ENCODE assay signal across 8 cellular contexts in the genomic region with DNA sequence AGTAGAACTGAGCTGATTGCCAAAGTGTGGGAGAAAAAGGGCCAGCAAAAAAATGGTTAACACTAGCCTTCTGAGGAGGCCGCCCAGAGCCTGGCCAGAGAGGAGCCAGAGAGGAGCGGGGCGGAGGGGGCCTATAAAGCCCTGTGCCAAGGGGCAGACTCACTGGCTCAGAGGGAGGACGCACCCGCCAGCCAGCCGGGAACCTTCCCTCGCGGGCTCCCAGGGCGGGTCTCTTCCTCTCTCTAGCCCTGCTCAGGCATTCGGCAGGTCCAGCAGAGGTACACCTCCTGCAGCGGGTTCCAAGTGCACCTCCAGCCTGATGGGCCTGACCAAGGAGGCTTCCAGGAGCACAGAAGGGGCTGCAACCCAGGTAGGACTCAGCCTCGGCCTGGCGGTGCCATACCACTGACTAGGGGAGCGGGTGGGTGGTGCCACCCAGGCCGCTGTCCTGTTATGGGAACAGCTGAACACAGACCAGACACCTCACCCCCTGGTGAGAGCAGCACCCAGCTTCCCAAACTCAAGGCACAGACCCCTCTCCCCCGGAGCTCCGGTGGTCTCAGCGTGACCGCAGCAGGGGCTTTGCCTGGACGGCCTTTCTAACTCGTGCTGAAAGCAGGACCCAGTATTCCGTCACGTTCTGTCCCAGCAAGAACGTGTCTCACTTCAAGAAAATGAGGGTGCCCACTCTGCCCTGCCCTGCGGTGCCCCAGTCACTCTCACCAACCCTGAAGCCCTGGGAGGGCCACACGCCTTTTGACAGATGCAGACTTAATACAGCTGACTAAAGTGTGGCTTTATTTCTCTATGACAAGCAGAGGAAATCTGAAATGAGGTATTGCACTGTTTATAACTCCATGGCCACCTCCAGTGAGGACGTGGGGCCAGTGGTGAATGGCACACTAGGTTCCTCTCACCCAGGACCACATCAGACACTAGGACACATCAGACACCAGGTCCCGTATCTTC. TPM values are rescaled to one million over a fixed set of nuclear protein-coding genes. Genes with fewer than 3 reads are reported as not detected.
DNase-seq lines count a peak whose midpoint lies in the region; ATAC-seq, FAIRE-seq and TF ChIP-seq lines count a peak whose summit lies in the region.

TSS of gene GPER1 (plus strand) at position 162 of the 969 bp plus-strand sequence. CDS start 3,616 bp downstream, outside the sequence.

- intact Hi-C loops in activated CD8-positive, alpha-beta T cell treated with anti-CD3 and anti-CD28 coated beads for 36 hours (cut with micrococcal nuclease): loop anchor here (2.0 kb wide), 1 partner anchor 89 kb away; no protein-coding TSS in a partner anchor

- POLR2A ChIA-PET in A549 (lab: Yijun Ruan, JAX): no interaction called here
- POLR2A ChIA-PET in activated CD8-positive, alpha-beta T cell treated with anti-CD3 and anti-CD28 coated beads for 36 hours (lab: Charles Lee): no interaction called here

- H3K9me3 Mint-ChIP-seq in activated CD8-positive, alpha-beta T cell treated with anti-CD3 and anti-CD28 coated beads for 36 hours: no peaks in the 10 kb centered on the region

- H3K9me3 ChIP-seq in A549: no peaks in the 10 kb centered on the region
- H3K9me3 ChIP-seq in trophoblast cell (ENCODE audit: insufficient read depth, low read depth, low read length): peaks cover 3% of the 10 kb centered on the region

- peak within 1 kb of the TSS; percentile 13 for H2AK5ac ChIP-seq in trophoblast cell (ENCODE audit: low read length)

- peak within 1 kb of the TSS; percentile 22 for H3K4ac ChIP-seq in trophoblast cell (ENCODE audit: low read depth, low read length)

- peak within 1 kb of the TSS; percentile 79 for H3K4me2 ChIP-seq in A549
- H3K4me2 ChIP-seq in trophoblast cell (ENCODE audit: low read length): peak within 1 kb of the TSS; percentile 77

- peak within 1 kb of the TSS; percentile 23 for H2AFZ ChIP-seq in trophoblast cell (ENCODE audit: insufficient read depth, low read length, poor library complexity)

- FAIRE-seq in A549 (lab: Jason Lieb, UNC): no peak
- FAIRE-seq in H54 (lab: Jason Lieb, UNC): no peak

- H3K23ac ChIP-seq in trophoblast cell (ENCODE audit: low read length): no peak within 1 kb of the TSS

- H2BK5ac ChIP-seq in trophoblast cell (ENCODE audit: low read depth, low read length, poor library complexity): peak within 1 kb of the TSS; percentile 44

- H3K27ac Mint-ChIP-seq in activated CD8-positive, alpha-beta T cell treated with anti-CD3 and anti-CD28 coated beads for 36 hours: peak within 1 kb of the TSS; percentile 46

- peak within 1 kb of the TSS; percentile 44 for H3K9ac ChIP-seq in trophoblast cell (ENCODE audit: low read length)

- ATAC-seq in A549: peak; percentile 15 to 70; a peak in 3 of 6 replicates
- ATAC-seq in activated CD8-positive, alpha-beta T cell treated with anti-CD3 and anti-CD28 coated beads for 36 hours: no peak
- no peak for ATAC-seq in GM18520 (IDR thresholded peaks at IDR 0.05; ENCODE audit: unreplicated experiment)

- peak within 1 kb of the TSS; percentile 58 for H3K4me3 Mint-ChIP-seq in activated CD8-positive, alpha-beta T cell treated with anti-CD3 and anti-CD28 coated beads for 36 hours

- TF ChIP-seq POLR2A in A549 (IDR thresholded peaks at IDR 0.05; ENCODE audit: low read length): no peak
- TF ChIP-seq POLR2A in H54 (IDR thresholded peaks at IDR 0.05; ENCODE audit: low read depth, low read length): no peak

- H3K4me1 ChIP-seq in A549 (peaks cover 21% of the 10 kb centered on the region), trophoblast cell (ENCODE audit: control insufficient read depth in 1 of 2, insufficient read depth in 2 of 2, low read length in 2 of 2) (peaks cover 23 to 34% of the 10 kb centered on the region in 2 experiments)

- H3K36me3 ChIP-seq in trophoblast cell (ENCODE audit: control insufficient read depth in 1 of 2, insufficient read depth in 2 of 2, low read length in 2 of 2): peaks cover 15 to 18% of the 10 kb centered on the region in 2 experiments

- H3K4me3 ChIP-seq in A549: peak within 1 kb of the TSS; percentile 18; the same call in 1 of the 3 replicates
- peak within 1 kb of the TSS; percentile 59 for H3K4me3 ChIP-seq in trophoblast cell (ENCODE audit: low read depth, low read length)

- no peaks in the 10 kb centered on the region for H3K27me3 ChIP-seq in trophoblast cell (ENCODE audit: insufficient read depth, low read length)

- H3K79me2 ChIP-seq in trophoblast cell (ENCODE audit: control insufficient read depth, insufficient read depth, low read length, poor library complexity): peaks cover 4% of the 10 kb centered on the region

- peak within 1 kb of the TSS; percentile 25 for H4K8ac ChIP-seq in trophoblast cell (ENCODE audit: low read depth, low read length)

- H3K14ac ChIP-seq in trophoblast cell (ENCODE audit: low read length): peak within 1 kb of the TSS; percentile 77

- H2BK120ac ChIP-seq in trophoblast cell (ENCODE audit: insufficient read depth, low read length, poor library complexity): peak within 1 kb of the TSS; percentile 65

- TF ChIP-seq EP300 in A549 (IDR thresholded peaks at IDR 0.05): no peak

- peaks cover 9% of the 10 kb centered on the region for H3K79me1 ChIP-seq in trophoblast cell (ENCODE audit: low read length)

- H4K91ac ChIP-seq in trophoblast cell (ENCODE audit: low read depth, low read length): peak within 1 kb of the TSS; percentile 86

- peak within 1 kb of the TSS; percentile 2 for H4K12ac ChIP-seq in trophoblast cell (ENCODE audit: low read depth, low read length)

- in situ Hi-C loops in GM13976 (cut with MboI; ENCODE audit: low sequenced_read_pairs, unreplicated experiment): loop anchor here (10.0 kb wide), 1 partner anchor 93 kb away; no protein-coding TSS in a partner anchor

- CTCF ChIA-PET in A549 (lab: Yijun Ruan, JAX): interaction anchor here (0.8 to 9.7 kb wide), 15 partner anchors 9 to 115 kb away, joined by 3 to 102 read pairs (median 7); partner anchors contain the start of gene ZFAND2A
- CTCF ChIA-PET in activated CD8-positive, alpha-beta T cell treated with anti-CD3 and anti-CD28 coated beads for 36 hours (lab: Charles Lee): interaction anchor here (1.2 to 2.3 kb wide), 2 partner anchors 51 to 82 kb away, joined by 4 to 9 read pairs; no protein-coding TSS in a partner anchor

- no peaks in the 10 kb centered on the region for H3K27me3 Mint-ChIP-seq in activated CD8-positive, alpha-beta T cell treated with anti-CD3 and anti-CD28 coated beads for 36 hours

- DNase-seq in A549 (ENCODE audit: low read depth in 1 of 2, low spot score in 1 of 2) (no peak), H54 (ENCODE audit: insufficient read length, low spot score) (peak; percentile 99), globus pallidus (ENCODE audit: low spot score) (peak; percentile 33), trophoblast cell (no peak), inferior parietal cortex (ENCODE audit: extremely low spot score) (no peak), GM13976 (ENCODE audit: low spot score) (no peak)
- no peak for DNase-seq in activated CD8-positive, alpha-beta T cell treated with anti-CD3 and anti-CD28 coated beads for 36 hours

- TF ChIP-seq RAD21 in A549 (conservative IDR thresholded peaks at IDR 0.05 in 1 of 2, IDR thresholded peaks at IDR 0.05 in 1 of 2): no peak

- H3K27ac ChIP-seq in A549: peak within 1 kb of the TSS in 1 of 2 experiments; percentile 85; a peak in 4 of 6 replicates
- H3K27ac ChIP-seq in trophoblast cell (ENCODE audit: low read depth, low read length): peak within 1 kb of the TSS; percentile 63

- H3K18ac ChIP-seq in trophoblast cell (ENCODE audit: low read length): peak within 1 kb of the TSS; percentile 80

- no peak for TF ChIP-seq CTCF in A549 (IDR thresholded peaks at IDR 0.05)
- TF ChIP-seq CTCF in activated CD8-positive, alpha-beta T cell treated with anti-CD3 and anti-CD28 coated beads for 36 hours (IDR thresholded peaks at IDR 0.05): no peak
- TF ChIP-seq CTCF in GM13976 (IDR thresholded peaks at IDR 0.05; ENCODE audit: borderline replicate concordance, control extremely low read depth, extremely low read depth, insufficient read depth, missing control alignments): no peak

- no peaks in the 10 kb centered on the region for H3K36me3 Mint-ChIP-seq in activated CD8-positive, alpha-beta T cell treated with anti-CD3 and anti-CD28 coated beads for 36 hours (ENCODE audit: low read depth)

- H3K4me1 Mint-ChIP-seq in activated CD8-positive, alpha-beta T cell treated with anti-CD3 and anti-CD28 coated beads for 36 hours (ENCODE audit: low read depth): peaks cover 16% of the 10 kb centered on the region

- peak within 1 kb of the TSS; percentile 82 for H2BK12ac ChIP-seq in trophoblast cell (ENCODE audit: low read length)

- 66% methylated on average over 27 of the region's 28 CpGs for WGBS in A549 (ENCODE audit: missing lambda C conversion rate)
- WGBS in trophoblast cell (ENCODE audit: extremely low coverage, insufficient coverage, insufficient read length): no CpG with 5 or more reads among the region's 28 CpGs

TF ChIP-seq in A549, 52 proteins besides CTCF, POLR2A, EP300 and RAD21 (continues in another document):
- TF ChIP-seq, protein P1, sequence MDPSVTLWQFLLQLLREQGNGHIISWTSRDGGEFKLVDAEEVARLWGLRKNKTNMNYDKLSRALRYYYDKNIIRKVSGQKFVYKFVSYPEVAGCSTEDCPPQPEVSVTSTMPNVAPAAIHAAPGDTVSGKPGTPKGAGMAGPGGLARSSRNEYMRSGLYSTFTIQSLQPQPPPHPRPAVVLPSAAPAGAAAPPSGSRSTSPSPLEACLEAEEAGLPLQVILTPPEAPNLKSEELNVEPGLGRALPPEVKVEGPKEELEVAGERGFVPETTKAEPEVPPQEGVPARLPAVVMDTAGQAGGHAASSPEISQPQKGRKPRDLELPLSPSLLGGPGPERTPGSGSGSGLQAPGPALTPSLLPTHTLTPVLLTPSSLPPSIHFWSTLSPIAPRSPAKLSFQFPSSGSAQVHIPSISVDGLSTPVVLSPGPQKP (IDR thresholded peaks at IDR 0.05; ENCODE audit: low read depth, low read length): no peak
- TF ChIP-seq KDM5A (IDR thresholded peaks at IDR 0.05) (no peak), MYC (IDR thresholded peaks at IDR 0.05; ENCODE audit: borderline replicate concordance, low read length) (no peak), FOXS1 (CRISPR knock-in tag; IDR thresholded peaks at IDR 0.05) (no peak), JUNB (IDR thresholded peaks at IDR 0.05) (no peak), RARB (CRISPR knock-in tag; IDR thresholded peaks at IDR 0.05) (no peak), HOXB5 (CRISPR knock-in tag; IDR thresholded peaks at IDR 0.05) (no peak), MAFK (IDR thresholded peaks at IDR 0.05; ENCODE audit: partially characterized antibody) (no peak), CBX2 (IDR thresholded peaks at IDR 0.05; ENCODE audit: borderline replicate concordance, low read depth) (no peak), ZNF302 (CRISPR knock-in tag; IDR thresholded peaks at IDR 0.05) (no peak)

RNA-seq across cellular contexts. Expression of gene GPER1, which starts in this region (rescaled TPM):
- polyA plus RNA-seq in A549 (2011; rRNA removed) (0.23 and 0.30 TPM in 2 replicates), A549 (2017; fragmentation: RNase III; extraction: RNeasy Plus Mini Kit Qiagen cat#74134 plus additional on column Dnase treatment) (0.50 to 0.80 TPM (median 0.54 TPM) in 3 replicates)
- 0.46 and 0.70 TPM in 2 replicates for polyA plus RNA-seq in A549 (2012; cell fraction: cytosol; rRNA removed)
- 0.72 and 0.91 TPM in 2 replicates for polyA plus RNA-seq in A549 (2012; cell fraction: nucleus; rRNA removed)
- polyA minus RNA-seq in A549 (2011; rRNA and poly(A)+ RNA removed): 0.44 and 0.45 TPM in 2 replicates
- under 1 TPM; 0.16 to 0.18 TPM for total RNA-seq in activated CD8-positive, alpha-beta T cell treated with anti-CD3 and anti-CD28 coated beads for 36 hours
- 5.2 and 5.3 TPM in 2 replicates for polyA plus RNA-seq in trophoblast cell (2013)

Comparison
In these comparisons a context has a peak if more than half of its experiments do, and no peak if none do; other contexts are left out.
1. Peak in ATAC-seq, H3K4me3 ChIP-seq and H3K4me2 ChIP-seq in A549; RNA of the gene not detected or under 1 TPM.
2. DNase-seq: peak in H54 (single experiment) and globus pallidus (single experiment); none in A549 (0 of 2), activated CD8-positive, alpha-beta T cell treated with anti-CD3 and anti-CD28 coated beads for 36 hours (single experiment), trophoblast cell (0 of 2), inferior parietal cortex (single experiment) and GM13976 (single experiment).